In the genomic region with DNA sequence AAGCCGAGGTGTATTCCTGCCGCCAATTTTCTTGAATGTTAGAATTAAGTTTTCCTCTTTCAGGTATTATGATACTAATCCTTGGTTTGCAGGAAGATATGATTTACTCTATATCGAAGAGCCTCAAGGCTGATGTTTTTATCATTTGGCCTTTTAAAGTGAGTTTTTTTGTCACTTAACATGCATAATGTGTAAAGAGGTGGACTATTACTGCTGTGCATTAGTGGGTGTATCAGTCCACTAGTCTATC, we compare ENCODE assay signal across 8 cellular contexts. TPM values are rescaled to one million over a fixed set of nuclear protein-coding genes. Genes with fewer than 3 reads are reported as not detected.
DNase-seq lines count a peak whose midpoint lies in the region; ATAC-seq lines count a peak whose summit lies in the region.

No MANE protein-coding gene starts in this region.

- H3K4me1 Mint-ChIP-seq in activated naive CD8-positive, alpha-beta T cell treated with anti-CD3 and anti-CD28 coated beads, Interleukin-2, amount 10 ng/mL, durations not matched to agents 7 days and 5 days, result peaks cover 18% of the 10 kb centered on the region
- H3K4me1 Mint-ChIP-seq in memory B cell, result peaks cover 8% of the 10 kb centered on the region

- POLR2A ChIA-PET in activated naive CD8-positive, alpha-beta T cell treated with anti-CD3 and anti-CD28 coated beads, Interleukin-2, amount 10 ng/mL, durations not matched to agents 7 days and 5 days (lab: Charles Lee), result interaction anchor here (5.5 kb wide), 1 partner anchor 12 kb away, joined by 110 read pairs; a partner anchor contains a TSS

- H3K36me3 Mint-ChIP-seq in activated naive CD8-positive, alpha-beta T cell treated with anti-CD3 and anti-CD28 coated beads, Interleukin-2, amount 10 ng/mL, durations not matched to agents 7 days and 5 days, result peaks cover 4% of the 10 kb centered on the region
- no peaks in the 10 kb centered on the region for H3K36me3 Mint-ChIP-seq in memory B cell

- ATAC-seq in GM19025 (IDR thresholded peaks at IDR 0.05; ENCODE audit: low read depth, unreplicated experiment) (peak; percentile 5), HG03060 (IDR thresholded peaks at IDR 0.05; ENCODE audit: low read depth, unreplicated experiment) (peak; percentile 5), memory B cell (ENCODE audit: low read depth) (no peak), HG03520 (IDR thresholded peaks at IDR 0.05; ENCODE audit: unreplicated experiment) (no peak)
- peak; percentile 14 for ATAC-seq in activated naive CD8-positive, alpha-beta T cell treated with anti-CD3 and anti-CD28 coated beads, Interleukin-2, amount 10 ng/mL, durations not matched to agents 7 days and 5 days (ENCODE audit: low read depth)

- H3K9me3 Mint-ChIP-seq in activated naive CD8-positive, alpha-beta T cell treated with anti-CD3 and anti-CD28 coated beads, Interleukin-2, amount 10 ng/mL, durations not matched to agents 7 days and 5 days, result peaks cover 1% of the 10 kb centered on the region
- no peaks in the 10 kb centered on the region for H3K9me3 Mint-ChIP-seq in memory B cell

- no peak for DNase-seq in activated naive CD8-positive, alpha-beta T cell treated with anti-CD3 and anti-CD28 coated beads, Interleukin-2, amount 10 ng/mL, durations not matched to agents 7 days and 5 days
- DNase-seq in memory B cell (ENCODE audit: low spot score in 2 of 2), result no peak
- no peak for DNase-seq in GM19240 (ENCODE audit: insufficient read length, low spot score)
- DNase-seq in retina, result no peak
- DNase-seq in NCI-H187 (lab: John Stamatoyannopoulos, UW), result no peak

- H3K27me3 Mint-ChIP-seq in activated naive CD8-positive, alpha-beta T cell treated with anti-CD3 and anti-CD28 coated beads, Interleukin-2, amount 10 ng/mL, durations not matched to agents 7 days and 5 days, result peaks cover 10% of the 10 kb centered on the region
- no peaks in the 10 kb centered on the region for H3K27me3 Mint-ChIP-seq in memory B cell

- H3K4me3 Mint-ChIP-seq in activated naive CD8-positive, alpha-beta T cell treated with anti-CD3 and anti-CD28 coated beads, Interleukin-2, amount 10 ng/mL, durations not matched to agents 7 days and 5 days, result peak overlapping the region; percentile 94
- H3K4me3 Mint-ChIP-seq in memory B cell, result peak overlapping the region; percentile 94

- peak overlapping the region; percentile 95 for H3K27ac Mint-ChIP-seq in activated naive CD8-positive, alpha-beta T cell treated with anti-CD3 and anti-CD28 coated beads, Interleukin-2, amount 10 ng/mL, durations not matched to agents 7 days and 5 days
- H3K27ac Mint-ChIP-seq in memory B cell, result peak overlapping the region; percentile 100

RNA-seq across cellular contexts. Expression of a gene that starts 11.1 kb away (rescaled TPM):
- total RNA-seq in activated naive CD8-positive, alpha-beta T cell treated with anti-CD3 and anti-CD28 coated beads, Interleukin-2, amount 10 ng/mL, durations not matched to agents 7 days and 5 days, result 100 to 1,000 TPM; 279 to 291 TPM

Comparison
In these comparisons a context has a peak if more than half of its experiments do, and no peak if none do; other contexts are left out.
1. ATAC-seq: peak in GM19025 (single experiment), HG03060 (single experiment) and activated naive CD8-positive, alpha-beta T cell treated with anti-CD3 and anti-CD28 coated beads, Interleukin-2, amount 10 ng/mL, durations not matched to agents 7 days and 5 days (single experiment); none in memory B cell (single experiment) and HG03520 (single experiment).